ENCODE assay signal across 28 cellular contexts in genomic region chr15:74994236-74994635, GRCh38. TPM values are rescaled to one million over a fixed set of nuclear protein-coding genes. Genes with fewer than 3 reads are reported as not detected.
DNase-seq lines count a peak whose midpoint lies in the region; ATAC-seq and TF ChIP-seq lines count a peak whose summit lies in the region.
"Had no signal": no experiment of that assay in that cellular context is flagged by ENCODE, and none has a peak within 500 bp of the region (broad histone marks: within the 10 kb centered on the region; RNA-seq: fewer than 3 reads in every experiment).

No MANE protein-coding gene starts in this region.

- H3K79me2 ChIP-seq in neural cell (replicated peaks; ENCODE audit: insufficient read depth, low read length), result peaks cover 31% of the 10 kb centered on the region

- no peak overlapping the region for H2AFZ ChIP-seq in neural cell (ENCODE audit: low read depth, low read length)
- H2AFZ ChIP-seq: hepatocyte had no signal

- WGBS in spleen, 5 donors, result 48 to 68% (median 51%) methylated on average over 2 of the region's 2 CpGs

- H3K9me3 ChIP-seq in neural cell (ENCODE audit: low read length) (no peaks in the 10 kb centered on the region), spleen (no peaks in the 10 kb centered on the region)
- H3K9me3 ChIP-seq: adrenal gland, left lung, SJCRH30, upper lobe of right lung had no signal

- H3F3A ChIP-seq in neural cell (ENCODE audit: insufficient read depth, low read length, poor library complexity, severe bottlenecking), result no peaks in the 10 kb centered on the region

- no peaks in the 10 kb centered on the region for H4K20me1 ChIP-seq in neural cell (ENCODE audit: insufficient read depth)

- peak overlapping the region; percentile 98 for H3K4me3 ChIP-seq in neural cell (ENCODE audit: low read length)
- no peak overlapping the region for H3K4me3 ChIP-seq in spleen
- H3K4me3 ChIP-seq: cardiac muscle cell, GM12878, hepatocyte, SJCRH30, upper lobe of right lung had no signal

- no peak overlapping the region for H3K4me2 ChIP-seq in neural cell (ENCODE audit: low read length)

- H3K27me3 ChIP-seq in neural cell (ENCODE audit: insufficient read depth, low read depth, low read length), result no peaks in the 10 kb centered on the region
- peaks cover 0 to 76% (median 11%) of the 10 kb centered on the region in 7 donors for H3K27me3 ChIP-seq in spleen (replicated peaks in 1 of 7)
- H3K27me3 ChIP-seq: adrenal gland had no signal

- H3K9ac ChIP-seq in neural cell (ENCODE audit: low read length), result peak overlapping the region; percentile 100

- H3K27ac ChIP-seq in cingulate gyrus (ENCODE audit: low read depth, low read length), result peak overlapping the region; percentile 51
- no peak overlapping the region for H3K27ac ChIP-seq in neural cell (ENCODE audit: low read length)
- no peak overlapping the region for H3K27ac ChIP-seq in spleen
- H3K27ac ChIP-seq: adrenal gland, cardiac muscle cell, foreskin keratinocyte, hepatocyte, left lung, SJCRH30, upper lobe of right lung had no signal

- H3K36me3 ChIP-seq in neural cell (ENCODE audit: insufficient read depth, low read length) (no peaks in the 10 kb centered on the region), spleen (no peaks in the 10 kb centered on the region)
- H3K36me3 ChIP-seq: adrenal gland, cardiac muscle cell, left lung, SJCRH30, upper lobe of right lung had no signal

- intact Hi-C loops in spleen (cut with DNase I; ENCODE audit: low total_unique reads), result no loop called here

- no peaks in the 10 kb centered on the region for H3K9me2 ChIP-seq in neural cell (ENCODE audit: insufficient read depth, low read length)

- DNase-seq in NCI-H69 (lab: John Stamatoyannopoulos, UW), result peak; percentile 29
- peak; percentile 28 for DNase-seq in spleen
- no peak for DNase-seq in NCI-H446 (lab: John Stamatoyannopoulos, UW)
- DNase-seq in DMS 273 (lab: John Stamatoyannopoulos, UW; ENCODE audit: unreplicated experiment), result no peak
- DNase-seq: activated B cell treated with CpG ODN at 0.5 μM for 24 hours; activated CD4-positive, alpha-beta T cell treated with anti-CD3 and anti-CD28 coated beads, Interleukin-2, amount 50 U/mL, for 1 hour; activated CD8-positive, alpha-beta memory T cell treated with anti-CD3 and anti-CD28 coated beads, Interleukin-2, amount 10 ng/mL, durations not matched to agents 7 days and 5 days; activated naive CD4-positive, alpha-beta T cell treated with anti-CD3 and anti-CD28 coated beads for 36 hours; adrenal gland; cortex of kidney; endodermal cell; foreskin keratinocyte; Kasumi-1; left lung; mesendoderm; NCI-H187; NCI-H2171 treated with DMSO at 0.1 percent for 48 hours; NCI-H524 treated with DMSO at 0.1 percent for 48 hours; right cardiac atrium; SJCRH30; upper lobe of right lung had no signal

- no peak for TF ChIP-seq RAD21 in neural cell (conservative IDR thresholded peaks at IDR 0.05)

- TF ChIP-seq EP300 in neural cell (conservative IDR thresholded peaks at IDR 0.05; ENCODE audit: poor library complexity, severe bottlenecking), result no peak

- TF ChIP-seq CTCF in neural cell (IDR thresholded peaks at IDR 0.05; ENCODE audit: poor library complexity, severe bottlenecking) (no peak), spleen (IDR thresholded peaks at IDR 0.05 in 8 of 11, conservative IDR thresholded peaks at IDR 0.05 in 3 of 11) (no peak)

- no peak for ATAC-seq in GM18909 (IDR thresholded peaks at IDR 0.05; ENCODE audit: poor library complexity, unreplicated experiment)
- ATAC-seq: esophagus mucosa, foreskin keratinocyte, GM12878, upper lobe of right lung had no signal

- TF ChIP-seq POLR2A in spleen (IDR thresholded peaks at IDR 0.05), result no peak

- H3K4me1 ChIP-seq in spleen, result peaks cover 8 to 25% (median 19%) of the 10 kb centered on the region in 6 donors
- H3K4me1 ChIP-seq: SJCRH30 had no signal

TF ChIP-seq in neural cell, 6 proteins besides CTCF, POLR2A, EP300 and RAD21:
- TF ChIP-seq TAF1 (IDR thresholded peaks at IDR 0.05; ENCODE audit: low read depth) (no peak), EZH2 (IDR thresholded peaks at IDR 0.05; ENCODE audit: borderline replicate concordance, insufficient read depth, low read length, poor library complexity, severe bottlenecking) (no peak), MXI1 (conservative IDR thresholded peaks at IDR 0.05; ENCODE audit: poor library complexity, severe bottlenecking) (no peak), REST (IDR thresholded peaks at IDR 0.05; ENCODE audit: borderline replicate concordance) (no peak), SMC3 (conservative IDR thresholded peaks at IDR 0.05; ENCODE audit: poor library complexity) (no peak), POLR2AphosphoS5 (IDR thresholded peaks at IDR 0.05) (no peak)

RNA-seq across cellular contexts. Expression of gene SCAMP5, which starts 1.1 kb away (rescaled TPM):
- polyA plus RNA-seq in neural cell (92.5 and 104 TPM in 2 replicates), spleen (1 to 10 TPM; 1.8 to 7.1 (median 3.8) TPM)
- 93.2 and 93.7 TPM in 2 replicates for polyA minus RNA-seq in neural cell
- total RNA-seq in spleen, result 10 to 100 TPM in 3 of 7 donors, 1 to 10 TPM in 4; 6.6 to 20.0 (median 8.7) TPM

RNA-seq across cellular contexts. Expression of gene PPCDC, which starts 29.2 kb away (rescaled TPM):
- polyA plus RNA-seq in neural cell (9.0 and 13.6 TPM in 2 replicates), spleen (10 to 100 TPM; 21.2 to 28.0 (median 23.1) TPM)
- polyA minus RNA-seq in neural cell, result 7.1 and 8.2 TPM in 2 replicates
- 10 to 100 TPM; 13.8 to 29.0 (median 21.9) TPM for total RNA-seq in spleen

RNA-seq across cellular contexts. Expression of gene RPP25, which starts 37.7 kb away (rescaled TPM):
- 2.8 and 4.5 TPM in 2 replicates for polyA plus RNA-seq in neural cell
- 4.2 and 6.1 TPM in 2 replicates for polyA minus RNA-seq in neural cell
- 10 to 100 TPM in 6 of 7 donors, 1 to 10 TPM in 1; 7.9 to 18.9 (median 15.4) TPM for total RNA-seq in spleen
- 10 to 100 TPM in 2 of 3 donors, 1 to 10 TPM in 1; 4.6 to 11.4 (median 10.9) TPM for polyA plus RNA-seq in spleen

RNA-seq across cellular contexts. Expression of gene COX5A, which starts 56.4 kb away (rescaled TPM):
- 132 and 155 TPM in 2 replicates for polyA plus RNA-seq in neural cell
- polyA minus RNA-seq in neural cell, result 45.0 and 62.0 TPM in 2 replicates
- 100 to 1,000 TPM in 4 of 7 donors, 10 to 100 TPM in 3; 83.2 to 122 (median 108) TPM for total RNA-seq in spleen
- 100 to 1,000 TPM; 142 to 247 (median 221) TPM for polyA plus RNA-seq in spleen

Comparison
In these comparisons a context has a peak if more than half of its experiments do, and no peak if none do; other contexts are left out.
1. DNase-seq: peak in NCI-H69 (single experiment) and spleen (single experiment); none in NCI-H446 (0 of 2) and DMS 273 (single experiment).
2. RNA of gene SCAMP5, which starts 1.1 kb away (polyA plus RNA-seq): 92.5 to 104 TPM in neural cell; 1.8 to 7.1 TPM in spleen; every median in the first group is over 10 times any median in the second.